In genomic region chr15:63048986-63049665, GRCh38 we compare ENCODE assay signal across 8 cellular contexts. TPM values are rescaled to one million over a fixed set of nuclear protein-coding genes. Genes with fewer than 3 reads are reported as not detected.
DNase-seq lines count a peak whose midpoint lies in the region; FAIRE-seq and TF ChIP-seq lines count a peak whose summit lies in the region.

No MANE protein-coding gene starts in this region.

- FAIRE-seq in GM12892 (lab: Jason Lieb, UNC) = no peak

- H2AK5ac ChIP-seq in mesendoderm (ENCODE audit: low read length) = peak overlapping the region; percentile 16

- WGBS in endodermal cell (ENCODE audit: insufficient coverage in 1 of 2, insufficient read length in 1 of 2), 2 experiments = 17 to 25% methylated on average over 17 to 26 of the region's 26 CpGs
- WGBS in mesendoderm (ENCODE audit: extremely low coverage, insufficient coverage, low lambda C conversion rate) = no CpG with 5 or more reads among the region's 26 CpGs
- WGBS in stomach, 5 donors = 2 to 4% (median 3%) methylated on average over 26 of the region's 26 CpGs

- H3K4me1 ChIP-seq in endodermal cell (ENCODE audit: control insufficient read depth, insufficient read depth, low read length) (peaks cover 41% of the 10 kb centered on the region), mesendoderm (ENCODE audit: control insufficient read depth, low read depth, low read length) (peaks cover 42% of the 10 kb centered on the region), stomach (peaks cover 32 to 73% (median 63%) of the 10 kb centered on the region in 4 donors)

- no peak overlapping the region for H4K5ac ChIP-seq in mesendoderm (ENCODE audit: low read length)

- TF ChIP-seq POLR2A in stomach (IDR thresholded peaks at IDR 0.05) (no peak), GM12892 (IDR thresholded peaks at IDR 0.05; ENCODE audit: low read depth, low read length) (no peak)

- H3K79me2 ChIP-seq in mesendoderm (ENCODE audit: control insufficient read depth, insufficient read depth, low read length) = peaks cover 33% of the 10 kb centered on the region

- DNase-seq in NCI-H510A treated with DMSO at 0.1 percent for 48 hours (lab: John Stamatoyannopoulos, UW) (peak; percentile 23), NCI-H510A (lab: John Stamatoyannopoulos, UW) (no peak), NCI-H146 treated with DMSO at 0.1 percent for 48 hours (lab: John Stamatoyannopoulos, UW; ENCODE audit: unreplicated experiment) (peak; percentile 39), endodermal cell (peak; percentile 80), mesendoderm (peak; percentile 83), stomach (peak; percentile 46), GM12892 (ENCODE audit: insufficient read length) (no peak)
- DNase-seq in activated CD4-positive, alpha-beta T cell treated with anti-CD3 and anti-CD28 coated beads, Interleukin-2, amount 50 U/mL, for 48 hours = peak; percentile 38 to 55

- H3K27ac Mint-ChIP-seq in endodermal cell = peak overlapping the region; percentile 90

- H2BK5ac ChIP-seq in mesendoderm (ENCODE audit: low read length) = peak overlapping the region; percentile 9

- peak overlapping the region; percentile 49 for H3K4ac ChIP-seq in mesendoderm (ENCODE audit: low read depth, low read length)

- H3K4me1 Mint-ChIP-seq in endodermal cell = peaks cover 83% of the 10 kb centered on the region

- peaks cover 13% of the 10 kb centered on the region for H3K36me3 Mint-ChIP-seq in endodermal cell (ENCODE audit: low read depth)

- peak overlapping the region; percentile 64 for H3K9ac ChIP-seq in endodermal cell (ENCODE audit: extremely low read depth, low read length, poor library complexity, severe bottlenecking)
- H3K9ac ChIP-seq in mesendoderm (ENCODE audit: low read length) = peak overlapping the region; percentile 86

- H3K4me3 Mint-ChIP-seq in endodermal cell = peak overlapping the region; percentile 87

- peaks cover 61% of the 10 kb centered on the region for H3K36me3 ChIP-seq in endodermal cell (ENCODE audit: control insufficient read depth, insufficient read depth, low read length)
- H3K36me3 ChIP-seq in mesendoderm (ENCODE audit: control insufficient read depth, insufficient read depth, low read length) = no peaks in the 10 kb centered on the region
- H3K36me3 ChIP-seq in stomach = peaks cover 0 to 10% (median 0%) of the 10 kb centered on the region in 4 donors

- H4K8ac ChIP-seq in mesendoderm (ENCODE audit: low read depth, low read length) = no peak overlapping the region

- H3K79me1 ChIP-seq in mesendoderm (ENCODE audit: low read length) = peaks cover 12% of the 10 kb centered on the region

- no peak for TF ChIP-seq CTCF in endodermal cell (conservative IDR thresholded peaks at IDR 0.05)
- TF ChIP-seq CTCF in stomach (IDR thresholded peaks at IDR 0.05) = no peak

- H3K23ac ChIP-seq in mesendoderm (ENCODE audit: low read length) = peak overlapping the region; percentile 75

- no peaks in the 10 kb centered on the region for H3K27me3 ChIP-seq in endodermal cell (ENCODE audit: control insufficient read depth, insufficient read depth, low read length, poor library complexity, severe bottlenecking)
- H3K27me3 ChIP-seq in mesendoderm (ENCODE audit: insufficient read depth, low read length, poor library complexity) = no peaks in the 10 kb centered on the region
- H3K27me3 ChIP-seq in stomach = peaks cover 0 to 14% (median 8%) of the 10 kb centered on the region in 3 donors

- peak overlapping the region; percentile 44 for H3K18ac ChIP-seq in mesendoderm (ENCODE audit: low read length)

- H3K4me3 ChIP-seq in endodermal cell (ENCODE audit: low read length) (peak overlapping the region; percentile 97), mesendoderm (ENCODE audit: low read length) (peak overlapping the region; percentile 60), stomach (peak overlapping the region; percentile 64 to 83 (median 80))

- peak overlapping the region; percentile 92 for H3K56ac ChIP-seq in mesendoderm (ENCODE audit: low read length)

- peak overlapping the region; percentile 90 for H3K4me2 ChIP-seq in mesendoderm (ENCODE audit: low read length)

- intact Hi-C loops in stomach (cut with DNase I; ENCODE audit: low total_unique reads) = loop anchor here (10.0 kb wide), 1 partner anchor 46 kb away; no protein-coding TSS in a partner anchor

- no peak overlapping the region for H2BK120ac ChIP-seq in mesendoderm (ENCODE audit: low read depth, low read length)

- H3K9me3 ChIP-seq in endodermal cell (ENCODE audit: control insufficient read depth, low read length) = no peaks in the 10 kb centered on the region
- no peaks in the 10 kb centered on the region for H3K9me3 ChIP-seq in stomach

- no peaks in the 10 kb centered on the region for H3K9me3 Mint-ChIP-seq in endodermal cell

- no peaks in the 10 kb centered on the region for H3K27me3 Mint-ChIP-seq in endodermal cell (ENCODE audit: insufficient read depth)

- no peak for TF ChIP-seq EP300 in stomach (IDR thresholded peaks at IDR 0.05)

- H3K27ac ChIP-seq in endodermal cell (ENCODE audit: low read depth, low read length) (no peak overlapping the region), mesendoderm (ENCODE audit: low read depth, low read length) (peak overlapping the region; percentile 78), stomach (peak overlapping the region; percentile 90 to 100 (median 92))

- H2BK15ac ChIP-seq in mesendoderm (replicated peaks; ENCODE audit: low read depth) = no peak overlapping the region

RNA-seq across cellular contexts. Expression of gene TPM1, which starts 6.6 kb away (rescaled TPM):
- 100 to 1,000 TPM; 245 to 363 TPM for total RNA-seq in endodermal cell
- 264 TPM for polyA plus RNA-seq in endodermal cell (2013, experiment 1 of 2)
- polyA plus RNA-seq in endodermal cell (2013, experiment 2 of 2) = 314 TPM
- 419 TPM for polyA plus RNA-seq in mesendoderm (2013, experiment 1 of 2)
- 425 TPM for polyA plus RNA-seq in mesendoderm (2013, experiment 2 of 2)
- total RNA-seq in stomach = 1,000 to 10,000 TPM in 4 of 5 donors, 100 to 1,000 TPM in 1; 425 to 2,605 (median 1,087) TPM
- polyA plus RNA-seq in stomach = 100 to 1,000 TPM; 230 to 494 (median 306) TPM
- 1.4 TPM for polyA plus RNA-seq in GM12892 (2012; ENCODE audit: missing spikeins)

Comparison
In these comparisons a context has a peak if more than half of its experiments do, and no peak if none do; other contexts are left out.
1. DNase-seq: peak in NCI-H510A treated with DMSO at 0.1 percent for 48 hours (single experiment), NCI-H146 treated with DMSO at 0.1 percent for 48 hours (single experiment), activated CD4-positive, alpha-beta T cell treated with anti-CD3 and anti-CD28 coated beads, Interleukin-2, amount 50 U/mL, for 48 hours (2 of 2), endodermal cell (single experiment), mesendoderm (single experiment) and stomach (single experiment); none in NCI-H510A (single experiment) and GM12892 (single experiment).
2. Peak in every context shown above with its lines, with median percentiles within 50 percentile points of each other: H3K4me3 ChIP-seq.